22 cellular contexts compared by ENCODE assay signal in the genomic region with DNA sequence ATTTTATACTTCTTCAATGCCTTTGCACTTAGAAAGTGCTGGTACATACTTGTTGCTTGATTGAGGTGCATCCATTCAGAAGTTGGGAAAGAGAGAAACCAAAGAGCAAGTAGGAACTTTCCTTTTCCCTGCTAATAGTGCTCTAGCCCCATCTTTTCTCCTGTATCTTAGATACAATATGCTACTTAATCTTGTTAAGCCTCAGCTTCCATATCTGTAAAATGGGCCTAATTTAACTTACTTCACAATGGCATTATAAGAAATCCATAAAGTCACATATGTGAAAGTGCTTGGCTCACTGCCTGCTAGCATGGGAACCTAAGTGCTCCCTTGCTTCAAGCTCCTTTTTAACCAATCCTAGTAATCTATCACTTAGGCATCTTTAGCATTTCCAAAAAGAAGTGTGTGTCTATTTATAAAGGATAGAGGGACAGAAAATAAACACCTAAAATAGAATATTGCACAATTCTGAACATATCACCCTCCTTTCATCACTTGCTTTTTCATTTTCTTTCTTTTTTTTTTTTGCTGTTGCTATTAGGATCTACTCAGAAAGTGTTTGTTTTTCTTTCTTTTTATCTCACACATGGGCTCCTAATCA. TPM values are rescaled to one million over a fixed set of nuclear protein-coding genes. Genes with fewer than 3 reads are reported as not detected.
A peak's percentile ranks its signal among the peaks of the same experiment; 100 is the strongest.
DNase-seq lines count a peak whose midpoint lies in the region; ATAC-seq and TF ChIP-seq lines count a peak whose summit lies in the region.
"Had no signal": no experiment of that assay in that cellular context is flagged by ENCODE, and none has a peak within 500 bp of the region (broad histone marks: within the 10 kb centered on the region; RNA-seq: fewer than 3 reads in every experiment).

No MANE protein-coding gene starts in this region.

- no peaks in the 10 kb centered on the region for H3K36me3 Mint-ChIP-seq in stimulated activated effector memory CD8-positive, alpha-beta T cell treated with anti-CD3 and anti-CD28 coated beads, Interleukin-12 subunit alpha, Interleukin-12 subunit beta, amount 100 ng/mL, for 72 hours
- H3K36me3 Mint-ChIP-seq: activated CD8-positive, alpha-beta memory T cell treated with anti-CD3 and anti-CD28 coated beads, Interleukin-2, amount 10 ng/mL, durations not matched to agents 7 days and 5 days; memory B cell; naive thymus-derived CD8-positive, alpha-beta T cell had no signal

- no peaks in the 10 kb centered on the region for H3K9me3 Mint-ChIP-seq in stimulated activated effector memory CD8-positive, alpha-beta T cell treated with anti-CD3 and anti-CD28 coated beads, Interleukin-12 subunit alpha, Interleukin-12 subunit beta, amount 100 ng/mL, for 72 hours
- H3K9me3 Mint-ChIP-seq: memory B cell; naive thymus-derived CD8-positive, alpha-beta T cell had no signal

- H3K4me1 Mint-ChIP-seq in stimulated activated effector memory CD8-positive, alpha-beta T cell treated with anti-CD3 and anti-CD28 coated beads, Interleukin-12 subunit alpha, Interleukin-12 subunit beta, amount 100 ng/mL, for 72 hours: peaks cover 16% of the 10 kb centered on the region
- H3K4me1 Mint-ChIP-seq: activated CD4-positive, alpha-beta T cell treated with anti-CD3 and anti-CD28 coated beads for 36 hours; naive thymus-derived CD8-positive, alpha-beta T cell had no signal

- H3K27me3 ChIP-seq in BLaER1: no peaks in the 10 kb centered on the region
- H3K27me3 ChIP-seq in mesenchymal stem cell (ENCODE audit: control insufficient read depth in 1 of 2, insufficient read depth in 1 of 2, low read length in 2 of 2): no peaks in the 10 kb centered on the region
- H3K27me3 ChIP-seq: upper lobe of right lung had no signal

- no peak overlapping the region for H3K14ac ChIP-seq in mesenchymal stem cell (ENCODE audit: low read length in 2 of 2)

- H3K27ac Mint-ChIP-seq in stimulated activated effector memory CD8-positive, alpha-beta T cell treated with anti-CD3 and anti-CD28 coated beads, Interleukin-12 subunit alpha, Interleukin-12 subunit beta, amount 100 ng/mL, for 72 hours: peak overlapping the region; percentile 30
- H3K27ac Mint-ChIP-seq: activated CD4-positive, alpha-beta T cell treated with anti-CD3 and anti-CD28 coated beads for 36 hours; activated CD8-positive, alpha-beta memory T cell treated with anti-CD3 and anti-CD28 coated beads, Interleukin-2, amount 10 ng/mL, durations not matched to agents 7 days and 5 days had no signal

- H2BK15ac ChIP-seq in mesenchymal stem cell (ENCODE audit: low read depth, poor library complexity, severe bottlenecking): no peak overlapping the region

- H3K4ac ChIP-seq in mesenchymal stem cell (ENCODE audit: low read depth in 1 of 2, low read length in 2 of 2): no peak overlapping the region

- DNase-seq in coronary artery (ENCODE audit: low spot score) (no peak), mesenchymal stem cell (no peak), activated gamma-delta T cell treated with Interleukin-2 at 50 U/mL for 16 hours (no peak), NCI-H446 (lab: John Stamatoyannopoulos, UW) (no peak), NCI-H510A (lab: John Stamatoyannopoulos, UW) (no peak)
- no peak for DNase-seq in stimulated activated effector memory CD8-positive, alpha-beta T cell treated with anti-CD3 and anti-CD28 coated beads, Interleukin-12 subunit alpha, Interleukin-12 subunit beta, amount 100 ng/mL, for 72 hours (ENCODE audit: low spot score in 2 of 2)
- DNase-seq in stimulated activated naive CD4-positive, alpha-beta T cell (lab: John Stamatoyannopoulos, UW): no peak
- DNase-seq: activated CD4-positive, alpha-beta T cell treated with anti-CD3 and anti-CD28 coated beads for 36 hours; activated CD8-positive, alpha-beta memory T cell treated with anti-CD3 and anti-CD28 coated beads, Interleukin-2, amount 10 ng/mL, durations not matched to agents 7 days and 5 days; foreskin keratinocyte; naive thymus-derived CD8-positive, alpha-beta T cell; NCI-H2107; NCI-H524; posterior cingulate gyrus; spleen; stimulated activated CD8-positive, alpha-beta memory T cell treated with anti-CD3 and anti-CD28 coated beads, Interleukin-4, amount 100 ng/mL, for 48 hours; upper lobe of right lung had no signal

- TF ChIP-seq CTCF in coronary artery (IDR thresholded peaks at IDR 0.05): no peak

- peak overlapping the region; percentile 64 for H3K4me2 ChIP-seq in BLaER1
- H3K4me2 ChIP-seq in mesenchymal stem cell (ENCODE audit: low read length, poor library complexity, severe bottlenecking): no peak overlapping the region
- H3K4me2 ChIP-seq: A549 had no signal

- peaks cover 17% of the 10 kb centered on the region for H3K4me1 ChIP-seq in BLaER1
- H3K4me1 ChIP-seq in mesenchymal stem cell (ENCODE audit: control insufficient read depth, insufficient read depth, low read depth, low read length): peaks cover 4% of the 10 kb centered on the region
- H3K4me1 ChIP-seq: A549, foreskin keratinocyte had no signal

- H3K27ac ChIP-seq in BLaER1: no peak overlapping the region
- peak overlapping the region; percentile 67 to 77 for H3K27ac ChIP-seq in coronary artery
- no peak overlapping the region for H3K27ac ChIP-seq in mesenchymal stem cell (ENCODE audit: low read length, poor library complexity, severe bottlenecking)
- H3K27ac ChIP-seq: A549, C4-2B, foreskin keratinocyte, RWPE1 had no signal

- no peak overlapping the region for H2AK5ac ChIP-seq in mesenchymal stem cell (ENCODE audit: low read length, severe bottlenecking)

- H3K9me3 ChIP-seq in BLaER1 (no peaks in the 10 kb centered on the region), mesenchymal stem cell (ENCODE audit: control insufficient read depth, low read length) (no peaks in the 10 kb centered on the region)
- H3K9me3 ChIP-seq: A549, spleen, upper lobe of right lung had no signal

- no peak overlapping the region for H2BK12ac ChIP-seq in mesenchymal stem cell (ENCODE audit: low read length in 2 of 2)

- no peak overlapping the region for H4K91ac ChIP-seq in mesenchymal stem cell (ENCODE audit: low read length)

- no peak overlapping the region for H3K9ac ChIP-seq in BLaER1
- H3K9ac ChIP-seq in mesenchymal stem cell (ENCODE audit: low read length): peak overlapping the region; percentile 66

- H3K23ac ChIP-seq in mesenchymal stem cell (ENCODE audit: low read length in 2 of 2): no peak overlapping the region

- no peak overlapping the region for H2AFZ ChIP-seq in mesenchymal stem cell (ENCODE audit: low read depth, low read length)

- H2BK5ac ChIP-seq in mesenchymal stem cell (ENCODE audit: low read depth, low read length, poor library complexity, severe bottlenecking): no peak overlapping the region

- H4K8ac ChIP-seq in mesenchymal stem cell (ENCODE audit: low read length): no peak overlapping the region

- H4K20me1 ChIP-seq in BLaER1: no peaks in the 10 kb centered on the region

- no peak overlapping the region for H2BK120ac ChIP-seq in mesenchymal stem cell (ENCODE audit: low read depth, low read length)

- no peak overlapping the region for H3K18ac ChIP-seq in mesenchymal stem cell (ENCODE audit: low read depth in 1 of 2, low read length in 2 of 2)

- no peak overlapping the region for H3K4me3 Mint-ChIP-seq in stimulated activated effector memory CD8-positive, alpha-beta T cell treated with anti-CD3 and anti-CD28 coated beads, Interleukin-12 subunit alpha, Interleukin-12 subunit beta, amount 100 ng/mL, for 72 hours
- H3K4me3 Mint-ChIP-seq: activated CD4-positive, alpha-beta T cell treated with anti-CD3 and anti-CD28 coated beads for 36 hours; activated CD8-positive, alpha-beta memory T cell treated with anti-CD3 and anti-CD28 coated beads, Interleukin-2, amount 10 ng/mL, durations not matched to agents 7 days and 5 days; memory B cell; naive thymus-derived CD8-positive, alpha-beta T cell had no signal

- no peaks in the 10 kb centered on the region for H3K79me1 ChIP-seq in mesenchymal stem cell (replicated peaks; ENCODE audit: low read length, poor library complexity, severe bottlenecking)

- H3K4me3 ChIP-seq in BLaER1 (no peak overlapping the region), coronary artery (peak overlapping the region; percentile 39), mesenchymal stem cell (ENCODE audit: insufficient read depth in 1 of 2, low read depth in 1 of 2, low read length in 2 of 2) (no peak overlapping the region)
- H3K4me3 ChIP-seq: A549, spleen had no signal

- H3K36me3 ChIP-seq in BLaER1 (no peaks in the 10 kb centered on the region), mesenchymal stem cell (ENCODE audit: control insufficient read depth in 1 of 2, insufficient read depth in 2 of 2, low read depth in 1 of 2, low read length in 2 of 2) (no peaks in the 10 kb centered on the region)
- H3K36me3 ChIP-seq: spleen, upper lobe of right lung had no signal

- no peak for ATAC-seq in stimulated activated effector memory CD8-positive, alpha-beta T cell treated with anti-CD3 and anti-CD28 coated beads, Interleukin-12 subunit alpha, Interleukin-12 subunit beta, amount 100 ng/mL, for 72 hours
- ATAC-seq: A549; activated CD4-positive, alpha-beta T cell treated with anti-CD3 and anti-CD28 coated beads for 36 hours; activated CD8-positive, alpha-beta memory T cell treated with anti-CD3 and anti-CD28 coated beads, Interleukin-2, amount 10 ng/mL, durations not matched to agents 7 days and 5 days; foreskin keratinocyte; naive thymus-derived CD8-positive, alpha-beta T cell had no signal

RNA-seq across cellular contexts. Expression of a gene that starts 28.1 kb away (rescaled TPM):
- 0.03 TPM for polyA plus RNA-seq in mesenchymal stem cell (2013, experiment 1 of 2)
- polyA plus RNA-seq in mesenchymal stem cell (2013, experiment 2 of 2): 0.08 TPM
- polyA plus RNA-seq: A549 had no signal

Comparison
In these comparisons a context has a peak if more than half of its experiments do, and no peak if none do; other contexts are left out.
1. H3K27ac ChIP-seq: peak in coronary artery (2 of 2); none in BLaER1 (single experiment) and mesenchymal stem cell (single experiment).